Comparison of ENCODE assay signal across 17 cellular contexts in the genomic region with DNA sequence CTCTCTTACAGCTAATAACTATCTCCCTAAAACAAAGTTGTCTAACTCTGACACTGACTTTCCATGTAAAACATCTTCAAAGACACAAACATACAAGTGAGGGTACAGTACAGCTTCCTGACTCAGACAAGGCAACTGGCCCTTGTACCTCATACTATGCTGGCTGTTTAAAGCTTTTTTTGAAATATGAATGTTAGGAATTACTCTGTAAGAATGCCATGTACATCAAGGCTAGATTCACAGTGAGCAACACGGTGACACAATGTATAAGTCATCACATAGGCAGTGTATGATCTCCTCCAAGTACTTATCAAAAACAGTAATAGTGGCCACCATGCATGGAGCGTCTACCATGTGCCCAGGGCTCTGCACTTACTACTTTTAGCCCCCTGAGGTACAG. TPM values are rescaled to one million over a fixed set of nuclear protein-coding genes. Genes with fewer than 3 reads are reported as not detected.
DNase-seq lines count a peak whose midpoint lies in the region; TF ChIP-seq lines count a peak whose summit lies in the region.
"Had no signal": no experiment of that assay in that cellular context is flagged by ENCODE, and none has a peak within 500 bp of the region (broad histone marks: within the 10 kb centered on the region; RNA-seq: fewer than 3 reads in every experiment).

No MANE protein-coding gene starts in this region.

- H3K27me3 Mint-ChIP-seq in HFFc6 (ENCODE audit: insufficient read depth) (no peaks in the 10 kb centered on the region), chondrocyte (ENCODE audit: low read depth) (no peaks in the 10 kb centered on the region)

- no TSS peak for BruUV-seq in mammary epithelial cell (replicated peaks; lab: Mats Ljungman, UMichigan)

- H3K4me3 ChIP-seq in mammary epithelial cell (replicated peaks in 1 of 3; ENCODE audit: insufficient read depth in 1 of 3, low read depth in 2 of 3, low read length in 3 of 3) (no peak overlapping the region), fibroblast of the aortic adventitia (ENCODE audit: low read depth, low read length) (no peak overlapping the region), mesenchymal stem cell (ENCODE audit: insufficient read depth in 1 of 2, low read depth in 1 of 2, low read length in 2 of 2) (no peak overlapping the region)
- H3K4me3 ChIP-seq: A549, PC-9 had no signal

- no peaks in the 10 kb centered on the region for H4K20me1 ChIP-seq in mammary epithelial cell (ENCODE audit: insufficient read depth, low read length)

- H3K9ac ChIP-seq in mammary epithelial cell (ENCODE audit: insufficient read depth, low read length) (no peak overlapping the region), mesenchymal stem cell (ENCODE audit: low read length) (no peak overlapping the region)

- H3K36me3 Mint-ChIP-seq in HFFc6 (ENCODE audit: low read depth), result peaks cover 18% of the 10 kb centered on the region
- peaks cover 15% of the 10 kb centered on the region for H3K36me3 Mint-ChIP-seq in chondrocyte (ENCODE audit: low read depth)

- DNase-seq in AG08395 (ENCODE audit: low spot score), result peak; percentile 3
- DNase-seq in HFFc6, result peak; percentile 23
- DNase-seq in mammary epithelial cell, result no peak
- peak; percentile 8 for DNase-seq in fibroblast of the aortic adventitia (ENCODE audit: low read depth)
- no peak for DNase-seq in SK-N-DZ (ENCODE audit: low spot score)
- DNase-seq in mesenchymal stem cell, result no peak
- DNase-seq in chondrocyte (ENCODE audit: low spot score), result no peak
- no peak for DNase-seq in NOMO-1 treated with DMSO at 0.1 percent for 48 hours (lab: John Stamatoyannopoulos, UW; ENCODE audit: unreplicated experiment)
- DNase-seq: COR-L47, DMS53, NCI-H146, NCI-H2227 treated with DMSO at 0.1 percent for 48 hours, NCI-H526 treated with DMSO at 0.1 percent for 48 hours, PC-9 had no signal

- CTCF ChIA-PET in mammary epithelial cell (lab: Charles Lee; ENCODE audit: low non-redundant PET), result no interaction called here

- no peak overlapping the region for H2BK12ac ChIP-seq in mesenchymal stem cell (ENCODE audit: low read length in 2 of 2)

- no peak for TF ChIP-seq CTCF in HFFc6 (IDR thresholded peaks at IDR 0.05)
- TF ChIP-seq CTCF in mammary epithelial cell (conservative IDR thresholded peaks at IDR 0.05 in 1 of 2, IDR thresholded peaks at IDR 0.05 in 1 of 2; ENCODE audit: extremely low read depth in 1 of 2, insufficient read depth in 1 of 2, low read depth in 1 of 2, low read length in 2 of 2), result no peak
- TF ChIP-seq CTCF in fibroblast of the aortic adventitia (IDR thresholded peaks at IDR 0.05; ENCODE audit: insufficient read depth, low read length), result no peak
- no peak for TF ChIP-seq CTCF in chondrocyte (IDR thresholded peaks at IDR 0.05)

- H2AFZ ChIP-seq in mammary epithelial cell (ENCODE audit: low read depth, low read length) (no peak overlapping the region), mesenchymal stem cell (ENCODE audit: low read depth, low read length) (no peak overlapping the region)
- H2AFZ ChIP-seq: PC-9 had no signal

- H3K27ac Mint-ChIP-seq in HFFc6 (peak overlapping the region; percentile 47), chondrocyte (ENCODE audit: unreplicated experiment) (no peak overlapping the region)
- H3K27ac Mint-ChIP-seq: CD14-positive monocyte had no signal

- H3K27me3 ChIP-seq in mammary epithelial cell (ENCODE audit: insufficient read depth, low read length) (no peaks in the 10 kb centered on the region), mesenchymal stem cell (ENCODE audit: control insufficient read depth in 1 of 2, insufficient read depth in 1 of 2, low read length in 2 of 2) (no peaks in the 10 kb centered on the region)

- in situ Hi-C loops in mammary epithelial cell (cut with MboI; ENCODE audit: low sequenced_read_pairs in 2 of 2), result no loop called here

- H3K36me3 ChIP-seq in mammary epithelial cell (ENCODE audit: insufficient read depth, low read length) (peaks cover 12% of the 10 kb centered on the region), mesenchymal stem cell (ENCODE audit: control insufficient read depth in 1 of 2, insufficient read depth in 2 of 2, low read depth in 1 of 2, low read length in 2 of 2) (peaks cover 3 to 54% of the 10 kb centered on the region in 2 experiments)

- H3K4me2 ChIP-seq in mammary epithelial cell (ENCODE audit: insufficient read depth, low read depth, low read length) (no peak overlapping the region), mesenchymal stem cell (ENCODE audit: low read length, poor library complexity, severe bottlenecking) (no peak overlapping the region)
- H3K4me2 ChIP-seq: A549, PC-9 had no signal

- H2BK120ac ChIP-seq in mesenchymal stem cell (ENCODE audit: low read depth, low read length), result no peak overlapping the region

- no peak overlapping the region for H2BK15ac ChIP-seq in mesenchymal stem cell (ENCODE audit: low read depth, poor library complexity, severe bottlenecking)

- no peak overlapping the region for H4K91ac ChIP-seq in mesenchymal stem cell (ENCODE audit: low read length)

- H2AK5ac ChIP-seq in mesenchymal stem cell (ENCODE audit: low read length, severe bottlenecking), result no peak overlapping the region

- H3K4me1 Mint-ChIP-seq in HFFc6 (ENCODE audit: low read depth) (peaks cover 23% of the 10 kb centered on the region), chondrocyte (ENCODE audit: low read depth) (no peaks in the 10 kb centered on the region)
- H3K4me1 Mint-ChIP-seq: CD14-positive monocyte had no signal

- H3K79me1 ChIP-seq in mesenchymal stem cell (replicated peaks; ENCODE audit: low read length, poor library complexity, severe bottlenecking), result peaks cover 2% of the 10 kb centered on the region

- no peaks in the 10 kb centered on the region for H3K9me3 Mint-ChIP-seq in HFFc6
- H3K9me3 Mint-ChIP-seq in chondrocyte (ENCODE audit: low read depth), result no peaks in the 10 kb centered on the region
- H3K9me3 Mint-ChIP-seq: CD14-positive monocyte had no signal

- H3K4me1 ChIP-seq in mammary epithelial cell (ENCODE audit: insufficient read depth, low read length) (no peaks in the 10 kb centered on the region), mesenchymal stem cell (ENCODE audit: control insufficient read depth, insufficient read depth, low read depth, low read length) (no peaks in the 10 kb centered on the region)
- H3K4me1 ChIP-seq: A549 had no signal

- WGBS in mammary epithelial cell (ENCODE audit: low coverage, missing lambda C conversion rate), result 75% methylated on average over 2 of the region's 2 CpGs
- WGBS in mesenchymal stem cell, result 98% methylated on average over 2 of the region's 2 CpGs

- H3K27ac ChIP-seq in mammary epithelial cell (ENCODE audit: insufficient read depth, low read depth, low read length) (peak overlapping the region; percentile 18), mesenchymal stem cell (ENCODE audit: low read length, poor library complexity, severe bottlenecking) (no peak overlapping the region)
- H3K27ac ChIP-seq: A549, PC-9 had no signal

- no peaks in the 10 kb centered on the region for H3K79me2 ChIP-seq in mammary epithelial cell (ENCODE audit: insufficient read depth, low read length)

- H2BK5ac ChIP-seq in mesenchymal stem cell (ENCODE audit: low read depth, low read length, poor library complexity, severe bottlenecking), result no peak overlapping the region

- dilution Hi-C loops in mammary epithelial cell (cut with HindIII; ENCODE audit: low sequenced_read_pairs), result no loop called here

- no peaks in the 10 kb centered on the region for H3K9me3 ChIP-seq in mammary epithelial cell (replicated peaks; ENCODE audit: insufficient read depth, low read length)
- H3K9me3 ChIP-seq in mesenchymal stem cell (ENCODE audit: control insufficient read depth, low read length), result no peaks in the 10 kb centered on the region
- H3K9me3 ChIP-seq: A549 had no signal

- H3K4ac ChIP-seq in mesenchymal stem cell (ENCODE audit: low read depth in 1 of 2, low read length in 2 of 2), result no peak overlapping the region

- H4K8ac ChIP-seq in mesenchymal stem cell (ENCODE audit: low read length), result no peak overlapping the region

- no peak overlapping the region for H3K14ac ChIP-seq in mesenchymal stem cell (ENCODE audit: low read length in 2 of 2)

- H3K18ac ChIP-seq in mesenchymal stem cell (ENCODE audit: low read depth in 1 of 2, low read length in 2 of 2), result no peak overlapping the region

- H3K4me3 Mint-ChIP-seq in HFFc6, result no peak overlapping the region
- no peak overlapping the region for H3K4me3 Mint-ChIP-seq in chondrocyte (ENCODE audit: unreplicated experiment)
- H3K4me3 Mint-ChIP-seq: CD14-positive monocyte had no signal

- intact Hi-C loops in mammary epithelial cell (cut with micrococcal nuclease), result no loop called here

- no peak overlapping the region for H3K23ac ChIP-seq in mesenchymal stem cell (ENCODE audit: low read length in 2 of 2)

RNA-seq across cellular contexts. Expression of gene ALG8, which starts 28.6 kb away (rescaled TPM):
- total RNA-seq in HFFc6 (2021; fragmentation: NEBNext Ultra II Directional; extraction: Animal tissue kit (Norgen Biotek cat#: 25700)), result 10 to 100 TPM; 62.0 to 84.0 (median 69.8) TPM
- total RNA-seq in mammary epithelial cell (10 to 100 TPM; 30.3 to 32.7 TPM), fibroblast of the aortic adventitia (ENCODE audit: low replicate concordance) (17.0 and 56.6 TPM in 2 replicates), chondrocyte (28.7 to 48.5 TPM (median 30.1 TPM) in 3 replicates)
- polyA plus RNA-seq in mammary epithelial cell, result 38.8 TPM
- 48.1 TPM for polyA minus RNA-seq in mammary epithelial cell
- 105 and 133 TPM in 2 replicates for polyA plus RNA-seq in SK-N-DZ (2014; cell fraction: cytosol; rRNA removed)
- polyA plus RNA-seq in SK-N-DZ (2014; cell fraction: nucleus; rRNA removed), result 91.1 and 91.3 TPM in 2 replicates
- 49.1 TPM for polyA plus RNA-seq in mesenchymal stem cell (2013, experiment 1 of 2)
- 50.6 TPM for polyA plus RNA-seq in mesenchymal stem cell (2013, experiment 2 of 2)

RNA-seq across cellular contexts. Expression of gene NDUFC2, which starts 31.2 kb away (rescaled TPM):
- total RNA-seq in HFFc6 (2021; fragmentation: NEBNext Ultra II Directional; extraction: Animal tissue kit (Norgen Biotek cat#: 25700)), result 100 to 1,000 TPM; 330 to 476 (median 410) TPM
- total RNA-seq in mammary epithelial cell (100 to 1,000 TPM; 108 to 209 TPM), fibroblast of the aortic adventitia (ENCODE audit: low replicate concordance) (91.9 and 103 TPM in 2 replicates), chondrocyte (172 to 185 TPM (median 175 TPM) in 3 replicates)
- polyA plus RNA-seq in mammary epithelial cell, result 165 TPM
- 11.5 TPM for polyA minus RNA-seq in mammary epithelial cell
- 167 and 180 TPM in 2 replicates for polyA plus RNA-seq in SK-N-DZ (2014; cell fraction: cytosol; rRNA removed)
- 102 and 115 TPM in 2 replicates for polyA plus RNA-seq in SK-N-DZ (2014; cell fraction: nucleus; rRNA removed)
- 291 TPM for polyA plus RNA-seq in mesenchymal stem cell (2013, experiment 1 of 2)
- 297 TPM for polyA plus RNA-seq in mesenchymal stem cell (2013, experiment 2 of 2)

RNA-seq across cellular contexts. Expression of gene THRSP, which starts 47.2 kb away (rescaled TPM):
- total RNA-seq in HFFc6 (2021; fragmentation: NEBNext Ultra II Directional; extraction: Animal tissue kit (Norgen Biotek cat#: 25700)), result not detected
- total RNA-seq in mammary epithelial cell (not detected), fibroblast of the aortic adventitia (ENCODE audit: low replicate concordance) (not detected in 2 replicates), chondrocyte (not detected in 3 replicates)
- polyA plus RNA-seq in mammary epithelial cell, result not detected
- polyA minus RNA-seq in mammary epithelial cell, result not detected
- not detected in 2 replicates for polyA plus RNA-seq in SK-N-DZ (2014; cell fraction: cytosol; rRNA removed)
- polyA plus RNA-seq in SK-N-DZ (2014; cell fraction: nucleus; rRNA removed), result 0.20 TPM in 1 of 2 replicates, not detected in the other
- polyA plus RNA-seq in mesenchymal stem cell (2013, experiment 1 of 2), result not detected
- not detected for polyA plus RNA-seq in mesenchymal stem cell (2013, experiment 2 of 2)
- total RNA-seq: HT-29 had no signal
- polyA plus RNA-seq: A549, CD14-positive monocyte had no signal

Comparison
In these comparisons a context has a peak if more than half of its experiments do, and no peak if none do; other contexts are left out.
1. DNase-seq: peak in AG08395 (single experiment), HFFc6 (single experiment) and fibroblast of the aortic adventitia (single experiment); none in mammary epithelial cell (single experiment), SK-N-DZ (single experiment), mesenchymal stem cell (single experiment), chondrocyte (single experiment) and NOMO-1 treated with DMSO at 0.1 percent for 48 hours (single experiment).